18 cellular contexts compared by ENCODE assay signal in genomic region chr3:119470851-119471250, GRCh38. TPM values are rescaled to one million over a fixed set of nuclear protein-coding genes. Genes with fewer than 3 reads are reported as not detected.
DNase-seq lines count a peak whose midpoint lies in the region; ATAC-seq and TF ChIP-seq lines count a peak whose summit lies in the region.
"Had no signal": no experiment of that assay in that cellular context is flagged by ENCODE, and none has a peak within 500 bp of the region (broad histone marks: within the 10 kb centered on the region; RNA-seq: fewer than 3 reads in every experiment).

No MANE protein-coding gene starts in this region.

- H3K9me3 ChIP-seq in BLaER1 (no peaks in the 10 kb centered on the region), DND-41 (ENCODE audit: insufficient read depth, low read length, severe bottlenecking) (no peaks in the 10 kb centered on the region), sigmoid colon (no peaks in the 10 kb centered on the region)
- no peaks in the 10 kb centered on the region for H3K9me3 ChIP-seq in naive thymus-derived CD4-positive, alpha-beta T cell (ENCODE audit: control insufficient read depth in 2 of 3, low read length in 3 of 3)
- H3K9me3 ChIP-seq: right lobe of liver, SJCRH30 had no signal

- peaks cover 23% of the 10 kb centered on the region for H3K4me1 Mint-ChIP-seq in activated T-helper 17 cell treated with anti-CD3 and anti-CD28 coated beads, Interleukin-2, amount 50 U/mL, for 72 hours
- H3K4me1 Mint-ChIP-seq in naive thymus-derived CD4-positive, alpha-beta T cell = peaks cover 27 to 38% (median 30%) of the 10 kb centered on the region in 7 donors

- DNase-seq in DND-41 (no peak), SK-N-DZ (ENCODE audit: low spot score) (no peak), erythroblast (lab: John Stamatoyannopoulos, UW) (no peak), sigmoid colon (no peak)
- DNase-seq in naive thymus-derived CD4-positive, alpha-beta T cell = no peak
- DNase-seq: activated CD4-positive, alpha-beta T cell treated with anti-CD3 and anti-CD28 coated beads for 48 hours; amygdala; cerebellar nuclear complex; hypothalamus; Kasumi-1; NCI-H1417; PC-3; right lobe of liver; SJCRH30; T1000 had no signal

- peak overlapping the region; percentile 6 for H3K27ac Mint-ChIP-seq in activated T-helper 17 cell treated with anti-CD3 and anti-CD28 coated beads, Interleukin-2, amount 50 U/mL, for 72 hours
- H3K27ac Mint-ChIP-seq in naive thymus-derived CD4-positive, alpha-beta T cell = peak overlapping the region in 2 of 9 donors; percentile 29 to 33

- H3K4me3 ChIP-seq in BLaER1 (no peak overlapping the region), DND-41 (ENCODE audit: low read depth in 1 of 2, low read length in 2 of 2) (0 out of 4 replicates have a peak overlapping the region, but pooled peaks of 1 of the 2 experiments have one; percentile 18), sigmoid colon (no peak overlapping the region)
- no peak overlapping the region for H3K4me3 ChIP-seq in naive thymus-derived CD4-positive, alpha-beta T cell (ENCODE audit: low read length)
- H3K4me3 ChIP-seq: right lobe of liver, SJCRH30 had no signal

- H3K4me2 ChIP-seq in BLaER1 = peak overlapping the region; percentile 99
- peak overlapping the region; percentile 87 for H3K4me2 ChIP-seq in DND-41 (ENCODE audit: insufficient read depth, low read length)

- CTCF ChIA-PET in naive thymus-derived CD4-positive, alpha-beta T cell (lab: Charles Lee) = no interaction called here

- intact Hi-C loops in naive thymus-derived CD4-positive, alpha-beta T cell (cut with micrococcal nuclease) = no loop called here
- intact Hi-C loops in sigmoid colon (cut with DNase I) = no loop called here

- TF ChIP-seq POLR2A in erythroblast (IDR thresholded peaks at IDR 0.05; ENCODE audit: low read length) (no peak), sigmoid colon (IDR thresholded peaks at IDR 0.05) (no peak)

- ATAC-seq in DND-41 (ENCODE audit: insufficient read depth, low read depth) (no peak), HG02623 (IDR thresholded peaks at IDR 0.05; ENCODE audit: unreplicated experiment) (no peak)
- ATAC-seq in activated T-helper 17 cell treated with anti-CD3 and anti-CD28 coated beads, Interleukin-2, amount 50 U/mL, for 72 hours (replicated peaks) = no peak
- ATAC-seq in naive thymus-derived CD4-positive, alpha-beta T cell = no peak
- ATAC-seq: PC-3, right lobe of liver had no signal

- peaks cover 44% of the 10 kb centered on the region for H3K36me3 ChIP-seq in BLaER1
- peaks cover 35% of the 10 kb centered on the region for H3K36me3 ChIP-seq in DND-41 (ENCODE audit: insufficient read depth, low read length)
- peaks cover 0 to 19% (median 0%) of the 10 kb centered on the region in 3 experiments for H3K36me3 ChIP-seq in naive thymus-derived CD4-positive, alpha-beta T cell (ENCODE audit: control insufficient read depth in 2 of 3, insufficient read depth in 3 of 3, low read length in 3 of 3)
- H3K36me3 ChIP-seq in sigmoid colon = peaks cover 0 to 36% (median 5%) of the 10 kb centered on the region in 4 donors

- peaks cover 26% of the 10 kb centered on the region for H3K4me1 ChIP-seq in BLaER1
- H3K4me1 ChIP-seq in DND-41 (ENCODE audit: insufficient read depth, low read length) = peaks cover 27% of the 10 kb centered on the region
- peaks cover 12% of the 10 kb centered on the region in 2 donors for H3K4me1 ChIP-seq in naive thymus-derived CD4-positive, alpha-beta T cell (ENCODE audit: control insufficient read depth in 2 of 2, insufficient read depth in 2 of 2, low read length in 2 of 2)
- H3K4me1 ChIP-seq in sigmoid colon = peaks cover 0 to 20% (median 14%) of the 10 kb centered on the region in 4 donors
- H3K4me1 ChIP-seq: SJCRH30 had no signal

- H3K4me3 Mint-ChIP-seq in activated T-helper 17 cell treated with anti-CD3 and anti-CD28 coated beads, Interleukin-2, amount 50 U/mL, for 72 hours = peak overlapping the region; percentile 91
- H3K4me3 Mint-ChIP-seq in naive thymus-derived CD4-positive, alpha-beta T cell = peak overlapping the region in 8 of 10 donors; percentile 41 to 97 (median 94)

- POLR2A ChIA-PET in naive thymus-derived CD4-positive, alpha-beta T cell (lab: Charles Lee) = interaction anchor here (0.9 kb wide), 1 partner anchor 26 kb away, joined by 3 read pairs; no protein-coding TSS in a partner anchor

- H3K27ac ChIP-seq in BLaER1 (no peak overlapping the region), DND-41 (ENCODE audit: low read length) (0 out of 2 replicates have a peak overlapping the region, but pooled peaks have one; percentile 25), sigmoid colon (no peak overlapping the region)
- no peak overlapping the region for H3K27ac ChIP-seq in naive thymus-derived CD4-positive, alpha-beta T cell (ENCODE audit: low read depth, low read length)
- H3K27ac ChIP-seq: right lobe of liver, SJCRH30 had no signal

- H3K9ac ChIP-seq in BLaER1 (no peak overlapping the region), DND-41 (ENCODE audit: low read depth, low read length) (no peak overlapping the region; the same call in 1 of the 2 replicates)

- no peaks in the 10 kb centered on the region for H3K9me3 Mint-ChIP-seq in activated T-helper 17 cell treated with anti-CD3 and anti-CD28 coated beads, Interleukin-2, amount 50 U/mL, for 72 hours
- H3K9me3 Mint-ChIP-seq in naive thymus-derived CD4-positive, alpha-beta T cell = peaks cover 0 to 5% (median 0%) of the 10 kb centered on the region in 11 donors

- H3K27me3 Mint-ChIP-seq in activated T-helper 17 cell treated with anti-CD3 and anti-CD28 coated beads, Interleukin-2, amount 50 U/mL, for 72 hours = no peaks in the 10 kb centered on the region
- H3K27me3 Mint-ChIP-seq in naive thymus-derived CD4-positive, alpha-beta T cell = no peaks in the 10 kb centered on the region

- peaks cover 31% of the 10 kb centered on the region for H3K79me2 ChIP-seq in DND-41 (ENCODE audit: insufficient read depth, low read length)

- 0 out of 2 replicates have a peak, but pooled peaks cover 10% of the 10 kb centered on the region for H4K20me1 ChIP-seq in BLaER1
- no peaks in the 10 kb centered on the region for H4K20me1 ChIP-seq in DND-41 (ENCODE audit: insufficient read depth, low read length)

- TF ChIP-seq CTCF in DND-41 (IDR thresholded peaks at IDR 0.05; ENCODE audit: borderline replicate concordance, extremely low read depth, low read length, poor library complexity, severe bottlenecking) = no peak
- TF ChIP-seq CTCF in sigmoid colon (IDR thresholded peaks at IDR 0.05) = no peak

- no peak overlapping the region for H2AFZ ChIP-seq in DND-41 (ENCODE audit: low read depth, low read length)

- TF ChIP-seq EP300 in sigmoid colon (IDR thresholded peaks at IDR 0.05) = no peak

- 32 to 76% methylated on average over 6 of the region's 6 CpGs for WGBS in sigmoid colon, 2 donors

- peaks cover 38% of the 10 kb centered on the region for H3K36me3 Mint-ChIP-seq in activated T-helper 17 cell treated with anti-CD3 and anti-CD28 coated beads, Interleukin-2, amount 50 U/mL, for 72 hours (ENCODE audit: low read depth)
- H3K36me3 Mint-ChIP-seq in naive thymus-derived CD4-positive, alpha-beta T cell = peaks cover 7 to 22% (median 18%) of the 10 kb centered on the region in 5 donors

- H3K27me3 ChIP-seq in BLaER1 (no peaks in the 10 kb centered on the region), DND-41 (ENCODE audit: insufficient read depth, low read length, poor library complexity) (no peaks in the 10 kb centered on the region), sigmoid colon (no peaks in the 10 kb centered on the region)
- H3K27me3 ChIP-seq in naive thymus-derived CD4-positive, alpha-beta T cell (ENCODE audit: control insufficient read depth in 2 of 2, insufficient read depth in 2 of 2, low read length in 2 of 2) = no peaks in the 10 kb centered on the region
- H3K27me3 ChIP-seq: right lobe of liver, SJCRH30 had no signal

RNA-seq across cellular contexts. Expression of gene POGLUT1, which starts 2.1 kb away (rescaled TPM):
- 10 to 100 TPM; 14.2 to 21.0 TPM for total RNA-seq in activated T-helper 17 cell treated with anti-CD3 and anti-CD28 coated beads, Interleukin-2, amount 50 U/mL, for 72 hours
- 10 to 100 TPM; 27.5 to 41.0 (median 35.5) TPM for total RNA-seq in naive thymus-derived CD4-positive, alpha-beta T cell
- 10 to 100 TPM; 27.9 to 30.7 TPM for polyA plus RNA-seq in naive thymus-derived CD4-positive, alpha-beta T cell
- 22.1 and 23.9 TPM in 2 replicates for polyA plus RNA-seq in SK-N-DZ (2014; cell fraction: cytosol; rRNA removed)
- polyA plus RNA-seq in SK-N-DZ (2014; cell fraction: nucleus; rRNA removed) = 31.6 and 37.2 TPM in 2 replicates
- 10 to 100 TPM; 10.0 to 14.1 (median 11.4) TPM for total RNA-seq in sigmoid colon
- 1 to 10 TPM; 2.4 to 8.3 (median 3.7) TPM for polyA plus RNA-seq in sigmoid colon

RNA-seq across cellular contexts. Expression of gene TMEM39A, which starts 7.4 kb away (rescaled TPM):
- 10 to 100 TPM; 41.8 to 48.1 TPM for total RNA-seq in activated T-helper 17 cell treated with anti-CD3 and anti-CD28 coated beads, Interleukin-2, amount 50 U/mL, for 72 hours
- 10 to 100 TPM; 34.9 to 59.5 (median 49.7) TPM for total RNA-seq in naive thymus-derived CD4-positive, alpha-beta T cell
- polyA plus RNA-seq in naive thymus-derived CD4-positive, alpha-beta T cell = 10 to 100 TPM in 1 of 2 donors, 1 to 10 TPM in 1; 9.1 to 17.3 TPM
- 27.2 and 28.4 TPM in 2 replicates for polyA plus RNA-seq in SK-N-DZ (2014; cell fraction: cytosol; rRNA removed)
- polyA plus RNA-seq in SK-N-DZ (2014; cell fraction: nucleus; rRNA removed) = 60.2 and 90.7 TPM in 2 replicates
- 10 to 100 TPM; 14.8 to 48.5 (median 20.1) TPM for total RNA-seq in sigmoid colon
- polyA plus RNA-seq in sigmoid colon = 1 to 10 TPM; 1.4 to 9.4 (median 6.0) TPM

RNA-seq across cellular contexts. Expression of gene TIMMDC1, which starts 27.5 kb away (rescaled TPM):
- 10 to 100 TPM; 55.6 to 89.7 TPM for total RNA-seq in activated T-helper 17 cell treated with anti-CD3 and anti-CD28 coated beads, Interleukin-2, amount 50 U/mL, for 72 hours
- total RNA-seq in naive thymus-derived CD4-positive, alpha-beta T cell = 10 to 100 TPM; 27.1 to 80.1 (median 73.4) TPM
- polyA plus RNA-seq in naive thymus-derived CD4-positive, alpha-beta T cell = 10 to 100 TPM; 53.5 to 59.6 TPM
- 74.1 and 81.0 TPM in 2 replicates for polyA plus RNA-seq in SK-N-DZ (2014; cell fraction: cytosol; rRNA removed)
- 87.4 and 94.6 TPM in 2 replicates for polyA plus RNA-seq in SK-N-DZ (2014; cell fraction: nucleus; rRNA removed)
- total RNA-seq in sigmoid colon = 10 to 100 TPM; 37.6 to 59.6 (median 53.1) TPM
- 10 to 100 TPM; 51.7 to 77.2 (median 63.8) TPM for polyA plus RNA-seq in sigmoid colon
